Comparison of ENCODE assay signal across 15 cellular contexts in the genomic region with DNA sequence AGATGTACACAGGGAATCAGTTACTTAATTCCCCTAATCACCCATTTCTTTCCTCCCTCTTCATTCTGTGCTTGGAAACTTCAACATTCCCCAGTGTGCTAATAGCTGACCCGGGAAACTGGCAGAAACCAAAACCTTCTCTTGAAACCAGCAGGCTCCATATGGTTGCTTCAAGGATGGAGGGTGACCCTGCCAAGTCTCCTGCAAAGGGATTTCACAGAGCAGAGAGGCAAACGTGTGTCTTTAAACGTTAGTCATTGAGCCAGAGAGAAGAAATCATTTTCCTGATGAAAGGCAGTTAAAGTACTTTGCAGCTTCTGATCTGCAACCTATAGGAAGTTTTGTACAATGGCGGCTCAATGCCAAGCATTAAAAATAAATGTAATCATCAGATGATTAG.
DNase-seq lines count a peak whose midpoint lies in the region; ATAC-seq and TF ChIP-seq lines count a peak whose summit lies in the region.
"Had no signal": no experiment of that assay in that cellular context is flagged by ENCODE, and none has a peak within 500 bp of the region (broad histone marks: within the 10 kb centered on the region; RNA-seq: fewer than 3 reads in every experiment).

No MANE protein-coding gene starts in this region.

- ATAC-seq in GM23338 (no peak), HG02938 (IDR thresholded peaks at IDR 0.05; ENCODE audit: unreplicated experiment) (no peak)
- ATAC-seq: HCT116, K562, PC-3 had no signal

- no peaks in the 10 kb centered on the region for H3K27me3 Mint-ChIP-seq in GM23338 (ENCODE audit: insufficient read depth, low read depth, poor library complexity)

- H3K4me2 ChIP-seq in GM23338, result no peak overlapping the region
- H3K4me2 ChIP-seq: SK-N-SH had no signal

- H3K36me3 Mint-ChIP-seq in GM23338 (ENCODE audit: low read depth), result no peaks in the 10 kb centered on the region

- peaks cover 23% of the 10 kb centered on the region for H3K4me1 Mint-ChIP-seq in GM23338

- H3F3A ChIP-seq in GM23338 (replicated peaks; ENCODE audit: low read depth), result no peaks in the 10 kb centered on the region

- no peak overlapping the region for H2AFZ ChIP-seq in GM23338

- H3K9me3 Mint-ChIP-seq in GM23338, result no peaks in the 10 kb centered on the region

- H3K36me3 ChIP-seq in GM23338 (ENCODE audit: insufficient read depth), result no peaks in the 10 kb centered on the region

- H3K4me3 ChIP-seq in GM23338 (no peak overlapping the region), fibroblast of pulmonary artery (replicated peaks; ENCODE audit: low read depth, low read length) (no peak overlapping the region)
- H3K4me3 ChIP-seq: K562 had no signal

- H3K4me3 Mint-ChIP-seq in GM23338, result no peak overlapping the region

- no peak for DNase-seq in GM23338 (ENCODE audit: low spot score)
- DNase-seq in NCI-H524 (lab: John Stamatoyannopoulos, UW), result peak; percentile 96
- DNase-seq in fibroblast of pulmonary artery (ENCODE audit: low read depth), result peak; percentile 7
- DNase-seq in pons (ENCODE audit: low spot score), result peak; percentile 17
- DNase-seq in NCI-H2081 (lab: John Stamatoyannopoulos, UW), result no peak
- DNase-seq in activated CD4-positive, alpha-beta T cell treated with anti-CD3 and anti-CD28 coated beads for 4 hours, result no peak
- DNase-seq: NCI-H1092 treated with DMSO at 0.1 percent for 48 hours, NCI-H187, NCI-H526, PC-3, SK-N-SH had no signal

- H4K20me1 ChIP-seq in GM23338 (replicated peaks; ENCODE audit: insufficient read depth), result no peaks in the 10 kb centered on the region

- H3K9me2 ChIP-seq in GM23338 (ENCODE audit: insufficient read depth), result 0 out of 2 replicates have a peak, but pooled peaks cover 4% of the 10 kb centered on the region
- H3K9me2 ChIP-seq: SK-N-SH had no signal

- no peak overlapping the region for H3K27ac ChIP-seq in GM23338 (ENCODE audit: low read depth)
- H3K27ac ChIP-seq: C4-2B had no signal

- H3K27me3 ChIP-seq in GM23338 (ENCODE audit: insufficient read depth), result no peaks in the 10 kb centered on the region

- H3K4me1 ChIP-seq in GM23338 (ENCODE audit: insufficient read depth), result peaks cover 18% of the 10 kb centered on the region

- no peak for TF ChIP-seq CTCF in GM23338 (conservative IDR thresholded peaks at IDR 0.05; ENCODE audit: low read depth in 2 of 2)
- no peak for TF ChIP-seq CTCF in fibroblast of pulmonary artery (IDR thresholded peaks at IDR 0.05; ENCODE audit: low read length, missing control alignments)

- H3K79me2 ChIP-seq in GM23338 (replicated peaks; ENCODE audit: insufficient read depth), result no peaks in the 10 kb centered on the region

- H3K27ac Mint-ChIP-seq in GM23338, result peak overlapping the region; percentile 36

TF ChIP-seq in GM23338, 12 proteins besides CTCF, POLR2A, EP300 and RAD21 (continues in another document):
- TF ChIP-seq EZH2 (IDR thresholded peaks at IDR 0.05; ENCODE audit: low read depth, unreplicated experiment) (no peak), NANOG (IDR thresholded peaks at IDR 0.05; ENCODE audit: borderline replicate concordance) (no peak), ZNF331 (CRISPR knock-in tag; IDR thresholded peaks at IDR 0.05; ENCODE audit: low read depth) (no peak), REST (IDR thresholded peaks at IDR 0.05; ENCODE audit: unreplicated experiment) (no peak), CREB1 (CRISPR knock-in tag; IDR thresholded peaks at IDR 0.05; ENCODE audit: low read depth) (no peak), STAT1 (IDR thresholded peaks at IDR 0.05; ENCODE audit: unreplicated experiment) (no peak), POLR2AphosphoS5 (IDR thresholded peaks at IDR 0.05; ENCODE audit: low read depth) (no peak)
- TF ChIP-seq, protein P1, sequence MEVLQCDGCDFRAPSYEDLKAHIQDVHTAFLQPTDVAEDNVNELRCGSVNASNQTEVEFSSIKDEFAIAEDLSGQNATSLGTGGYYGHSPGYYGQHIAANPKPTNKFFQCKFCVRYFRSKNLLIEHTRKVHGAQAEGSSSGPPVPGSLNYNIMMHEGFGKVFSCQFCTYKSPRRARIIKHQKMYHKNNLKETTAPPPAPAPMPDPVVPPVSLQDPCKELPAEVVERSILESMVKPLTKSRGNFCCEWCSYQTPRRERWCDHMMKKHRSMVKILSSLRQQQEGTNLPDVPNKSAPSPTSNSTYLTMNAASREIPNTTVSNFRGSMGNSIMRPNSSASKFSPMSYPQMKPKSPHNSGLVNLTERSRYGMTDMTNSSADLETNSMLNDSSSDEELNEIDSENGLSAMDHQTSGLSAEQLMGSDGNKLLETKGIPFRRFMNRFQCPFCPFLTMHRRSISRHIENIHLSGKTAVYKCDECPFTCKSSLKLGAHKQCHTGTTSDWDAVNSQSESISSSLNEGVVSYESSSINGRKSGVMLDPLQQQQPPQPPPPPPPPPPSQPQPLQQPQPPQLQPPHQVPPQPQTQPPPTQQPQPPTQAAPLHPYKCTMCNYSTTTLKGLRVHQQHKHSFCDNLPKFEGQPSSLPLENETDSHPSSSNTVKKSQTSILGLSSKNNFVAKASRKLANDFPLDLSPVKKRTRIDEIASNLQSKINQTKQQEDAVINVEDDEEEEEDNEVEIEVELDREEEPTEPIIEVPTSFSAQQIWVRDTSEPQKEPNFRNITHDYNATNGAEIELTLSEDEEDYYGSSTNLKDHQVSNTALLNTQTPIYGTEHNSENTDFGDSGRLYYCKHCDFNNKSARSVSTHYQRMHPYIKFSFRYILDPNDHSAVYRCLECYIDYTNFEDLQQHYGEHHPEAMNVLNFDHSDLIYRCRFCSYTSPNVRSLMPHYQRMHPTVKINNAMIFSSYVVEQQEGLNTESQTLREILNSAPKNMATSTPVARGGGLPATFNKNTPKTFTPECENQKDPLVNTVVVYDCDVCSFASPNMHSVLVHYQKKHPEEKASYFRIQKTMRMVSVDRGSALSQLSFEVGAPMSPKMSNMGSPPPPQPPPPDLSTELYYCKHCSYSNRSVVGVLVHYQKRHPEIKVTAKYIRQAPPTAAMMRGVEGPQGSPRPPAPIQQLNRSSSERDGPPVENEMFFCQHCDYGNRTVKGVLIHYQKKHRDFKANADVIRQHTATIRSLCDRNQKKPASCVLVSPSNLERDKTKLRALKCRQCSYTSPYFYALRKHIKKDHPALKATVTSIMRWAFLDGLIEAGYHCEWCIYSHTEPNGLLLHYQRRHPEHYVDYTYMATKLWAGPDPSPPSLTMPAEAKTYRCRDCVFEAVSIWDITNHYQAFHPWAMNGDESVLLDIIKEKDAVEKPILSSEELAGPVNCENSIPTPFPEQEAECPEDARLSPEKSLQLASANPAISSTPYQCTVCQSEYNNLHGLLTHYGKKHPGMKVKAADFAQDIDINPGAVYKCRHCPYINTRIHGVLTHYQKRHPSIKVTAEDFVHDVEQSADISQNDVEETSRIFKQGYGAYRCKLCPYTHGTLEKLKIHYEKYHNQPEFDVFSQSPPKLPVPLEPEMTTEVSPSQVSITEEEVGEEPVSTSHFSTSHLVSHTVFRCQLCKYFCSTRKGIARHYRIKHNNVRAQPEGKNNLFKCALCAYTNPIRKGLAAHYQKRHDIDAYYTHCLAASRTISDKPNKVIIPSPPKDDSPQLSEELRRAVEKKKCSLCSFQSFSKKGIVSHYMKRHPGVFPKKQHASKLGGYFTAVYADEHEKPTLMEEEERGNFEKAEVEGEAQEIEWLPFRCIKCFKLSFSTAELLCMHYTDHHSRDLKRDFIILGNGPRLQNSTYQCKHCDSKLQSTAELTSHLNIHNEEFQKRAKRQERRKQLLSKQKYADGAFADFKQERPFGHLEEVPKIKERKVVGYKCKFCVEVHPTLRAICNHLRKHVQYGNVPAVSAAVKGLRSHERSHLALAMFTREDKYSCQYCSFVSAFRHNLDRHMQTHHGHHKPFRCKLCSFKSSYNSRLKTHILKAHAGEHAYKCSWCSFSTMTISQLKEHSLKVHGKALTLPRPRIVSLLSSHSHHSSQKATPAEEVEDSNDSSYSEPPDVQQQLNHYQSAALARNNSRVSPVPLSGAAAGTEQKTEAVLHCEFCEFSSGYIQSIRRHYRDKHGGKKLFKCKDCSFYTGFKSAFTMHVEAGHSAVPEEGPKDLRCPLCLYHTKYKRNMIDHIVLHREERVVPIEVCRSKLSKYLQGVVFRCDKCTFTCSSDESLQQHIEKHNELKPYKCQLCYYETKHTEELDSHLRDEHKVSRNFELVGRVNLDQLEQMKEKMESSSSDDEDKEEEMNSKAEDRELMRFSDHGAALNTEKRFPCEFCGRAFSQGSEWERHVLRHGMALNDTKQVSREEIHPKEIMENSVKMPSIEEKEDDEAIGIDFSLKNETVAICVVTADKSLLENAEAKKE (CRISPR knock-in tag; IDR thresholded peaks at IDR 0.05), result no peak
- TF ChIP-seq, protein P2, sequence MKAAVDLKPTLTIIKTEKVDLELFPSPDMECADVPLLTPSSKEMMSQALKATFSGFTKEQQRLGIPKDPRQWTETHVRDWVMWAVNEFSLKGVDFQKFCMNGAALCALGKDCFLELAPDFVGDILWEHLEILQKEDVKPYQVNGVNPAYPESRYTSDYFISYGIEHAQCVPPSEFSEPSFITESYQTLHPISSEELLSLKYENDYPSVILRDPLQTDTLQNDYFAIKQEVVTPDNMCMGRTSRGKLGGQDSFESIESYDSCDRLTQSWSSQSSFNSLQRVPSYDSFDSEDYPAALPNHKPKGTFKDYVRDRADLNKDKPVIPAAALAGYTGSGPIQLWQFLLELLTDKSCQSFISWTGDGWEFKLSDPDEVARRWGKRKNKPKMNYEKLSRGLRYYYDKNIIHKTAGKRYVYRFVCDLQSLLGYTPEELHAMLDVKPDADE (IDR thresholded peaks at IDR 0.05), result no peak

Comparison
In these comparisons a context has a peak if more than half of its experiments do, and no peak if none do; other contexts are left out.
1. DNase-seq: peak in NCI-H524 (2 of 2), fibroblast of pulmonary artery (single experiment) and pons (single experiment); none in GM23338 (single experiment), NCI-H2081 (0 of 2) and activated CD4-positive, alpha-beta T cell treated with anti-CD3 and anti-CD28 coated beads for 4 hours (0 of 2).